ENCODE assay signal across 17 cellular contexts in the genomic region with DNA sequence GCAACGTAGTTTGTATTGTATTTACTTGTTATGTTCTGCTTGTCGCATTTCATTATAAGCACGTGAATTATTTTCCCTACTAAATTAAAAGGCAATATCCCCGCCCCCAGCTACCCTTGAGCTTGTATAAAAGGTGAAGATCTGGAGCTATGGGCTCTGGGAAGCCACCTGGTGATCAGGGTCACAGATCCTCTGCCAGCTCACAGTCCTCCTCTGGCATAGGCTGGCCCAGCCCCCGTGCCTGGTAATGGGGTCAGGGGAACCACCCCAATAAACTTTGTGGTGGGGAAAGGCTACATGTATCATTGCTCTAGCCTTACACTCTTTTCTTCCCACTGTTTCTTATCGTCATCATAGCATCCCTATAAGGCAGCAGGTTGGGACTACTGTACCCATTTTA.
DNase-seq lines count a peak whose midpoint lies in the region; ATAC-seq and TF ChIP-seq lines count a peak whose summit lies in the region.
"Had no signal": no experiment of that assay in that cellular context is flagged by ENCODE, and none has a peak within 500 bp of the region (broad histone marks: within the 10 kb centered on the region; RNA-seq: fewer than 3 reads in every experiment).

No MANE protein-coding gene starts in this region.

- TF ChIP-seq POLR2A in esophagus muscularis mucosa (IDR thresholded peaks at IDR 0.05; ENCODE audit: low read depth): no peak

- no peaks in the 10 kb centered on the region for H3K27me3 Mint-ChIP-seq in osteocyte (ENCODE audit: unreplicated experiment)
- H3K27me3 Mint-ChIP-seq in stimulated activated naive CD8-positive, alpha-beta T cell treated with anti-CD3 and anti-CD28 coated beads, Interleukin-15, amount 100 ng/mL, for 72 hours: peaks cover 18% of the 10 kb centered on the region

- H3K36me3 ChIP-seq in right atrium auricular region (no peaks in the 10 kb centered on the region), esophagus muscularis mucosa (no peaks in the 10 kb centered on the region)
- H3K36me3 ChIP-seq: BLaER1 had no signal

- intact Hi-C loops in Right ventricle myocardium superior (cut with DNase I): no loop called here
- intact Hi-C loops in esophagus muscularis mucosa (cut with DNase I): no loop called here

- H3K27ac ChIP-seq in right atrium auricular region: no peak overlapping the region
- H3K27ac ChIP-seq in esophagus muscularis mucosa (replicated peaks in 1 of 4): no peak overlapping the region
- H3K27ac ChIP-seq: BLaER1 had no signal

- H3K4me3 ChIP-seq in right atrium auricular region (no peak overlapping the region), esophagus muscularis mucosa (no peak overlapping the region)
- H3K4me3 ChIP-seq: BLaER1, GM12878 had no signal

- no peak overlapping the region for H3K27ac Mint-ChIP-seq in osteocyte (ENCODE audit: unreplicated experiment)
- H3K27ac Mint-ChIP-seq in stimulated activated naive CD8-positive, alpha-beta T cell treated with anti-CD3 and anti-CD28 coated beads, Interleukin-15, amount 100 ng/mL, for 72 hours: no peak overlapping the region
- H3K27ac Mint-ChIP-seq: CD14-positive monocyte; CD4-positive, alpha-beta memory T cell had no signal

- ATAC-seq in Right ventricle myocardium superior (ENCODE audit: poor library complexity): no peak
- no peak for ATAC-seq in stimulated activated naive CD8-positive, alpha-beta T cell treated with anti-CD3 and anti-CD28 coated beads, Interleukin-15, amount 100 ng/mL, for 72 hours
- ATAC-seq: GM12878, HepG2 had no signal

- TF ChIP-seq CTCF in right atrium auricular region (IDR thresholded peaks at IDR 0.05) (no peak), esophagus muscularis mucosa (IDR thresholded peaks at IDR 0.05) (no peak), osteocyte (IDR thresholded peaks at IDR 0.05) (no peak)

- H3K4me3 Mint-ChIP-seq in osteocyte (ENCODE audit: unreplicated experiment): no peak overlapping the region
- no peak overlapping the region for H3K4me3 Mint-ChIP-seq in stimulated activated naive CD8-positive, alpha-beta T cell treated with anti-CD3 and anti-CD28 coated beads, Interleukin-15, amount 100 ng/mL, for 72 hours
- H3K4me3 Mint-ChIP-seq: CD14-positive monocyte; CD4-positive, alpha-beta memory T cell had no signal

- H3K4me1 ChIP-seq in right atrium auricular region: no peaks in the 10 kb centered on the region
- H3K4me1 ChIP-seq in esophagus muscularis mucosa: no peaks in the 10 kb centered on the region

- H3K9me3 ChIP-seq in right atrium auricular region: no peaks in the 10 kb centered on the region
- H3K9me3 ChIP-seq in esophagus muscularis mucosa: no peaks in the 10 kb centered on the region

- 83% methylated on average over 6 of the region's 6 CpGs for WGBS in esophagus muscularis mucosa

- H3K36me3 Mint-ChIP-seq in osteocyte (ENCODE audit: unreplicated experiment): no peaks in the 10 kb centered on the region
- H3K36me3 Mint-ChIP-seq: CD14-positive monocyte; CD4-positive, alpha-beta memory T cell had no signal

- DNase-seq in right atrium auricular region (ENCODE audit: low spot score) (peak; percentile 11), Right ventricle myocardium superior (no peak), esophagus muscularis mucosa (ENCODE audit: extremely low spot score) (peak; percentile 37), osteocyte (ENCODE audit: extremely low spot score, unreplicated experiment) (peak; percentile 67), SW480 (ENCODE audit: low spot score) (no peak), DMS79 treated with DMSO at 0.1 percent for 48 hours (lab: John Stamatoyannopoulos, UW) (no peak)
- DNase-seq in stimulated activated naive CD8-positive, alpha-beta T cell treated with anti-CD3 and anti-CD28 coated beads, Interleukin-15, amount 100 ng/mL, for 72 hours: no peak
- DNase-seq: 8988T; CD4-positive, alpha-beta memory T cell; DND-41; EL; GOT3; H7 had no signal

- H3K4me1 Mint-ChIP-seq in osteocyte (ENCODE audit: unreplicated experiment): no peaks in the 10 kb centered on the region
- no peaks in the 10 kb centered on the region for H3K4me1 Mint-ChIP-seq in stimulated activated naive CD8-positive, alpha-beta T cell treated with anti-CD3 and anti-CD28 coated beads, Interleukin-15, amount 100 ng/mL, for 72 hours
- H3K4me1 Mint-ChIP-seq: CD14-positive monocyte; CD4-positive, alpha-beta memory T cell had no signal

- H3K9me3 Mint-ChIP-seq in osteocyte (ENCODE audit: unreplicated experiment): peaks cover 22% of the 10 kb centered on the region
- H3K9me3 Mint-ChIP-seq in stimulated activated naive CD8-positive, alpha-beta T cell treated with anti-CD3 and anti-CD28 coated beads, Interleukin-15, amount 100 ng/mL, for 72 hours: peaks cover 12 to 28% of the 10 kb centered on the region in 2 donors

- TF ChIP-seq EP300 in esophagus muscularis mucosa (IDR thresholded peaks at IDR 0.05): no peak

- H3K27me3 ChIP-seq in right atrium auricular region: no peaks in the 10 kb centered on the region
- no peaks in the 10 kb centered on the region for H3K27me3 ChIP-seq in esophagus muscularis mucosa
- H3K27me3 ChIP-seq: BLaER1 had no signal

Comparison
In these comparisons a context has a peak if more than half of its experiments do, and no peak if none do; other contexts are left out.
1. DNase-seq: peak in right atrium auricular region (single experiment), esophagus muscularis mucosa (single experiment) and osteocyte (single experiment); none in Right ventricle myocardium superior (single experiment), SW480 (single experiment), DMS79 treated with DMSO at 0.1 percent for 48 hours (single experiment) and stimulated activated naive CD8-positive, alpha-beta T cell treated with anti-CD3 and anti-CD28 coated beads, Interleukin-15, amount 100 ng/mL, for 72 hours (0 of 2).